16 cellular contexts compared by ENCODE assay signal in genomic region chr2:152683400-152683799, GRCh38. TPM values are rescaled to one million over a fixed set of nuclear protein-coding genes. Genes with fewer than 3 reads are reported as not detected.
DNase-seq lines count a peak whose midpoint lies in the region; ATAC-seq, FAIRE-seq and TF ChIP-seq lines count a peak whose summit lies in the region.
"Had no signal": no experiment of that assay in that cellular context is flagged by ENCODE, and none has a peak within 500 bp of the region (broad histone marks: within the 10 kb centered on the region; RNA-seq: fewer than 3 reads in every experiment).

No MANE protein-coding gene starts in this region.

- in situ Hi-C loops in HepG2 (cut with HindIII; ENCODE audit: extremely low pct_ligation_motif_present, low pct_unique_long_range_greater_than_20kb), result no loop called here

- H3K4me3 Mint-ChIP-seq in T-helper 2 cell treated with Interferon-gamma antibody and Interleukin-4, amounts not matched to agents 5 μg/mL and 100 μg/mL, for 36 hours, result no peak overlapping the region
- H3K4me3 Mint-ChIP-seq in effector memory CD8-positive, alpha-beta T cell, result no peak overlapping the region
- H3K4me3 Mint-ChIP-seq: CD4-positive, CD25-positive, alpha-beta regulatory T cell; HFFc6 had no signal

- H3K36me3 Mint-ChIP-seq in T-helper 2 cell treated with Interferon-gamma antibody and Interleukin-4, amounts not matched to agents 5 μg/mL and 100 μg/mL, for 36 hours (ENCODE audit: low read depth), result peaks cover 38% of the 10 kb centered on the region
- peaks cover 55% of the 10 kb centered on the region for H3K36me3 Mint-ChIP-seq in effector memory CD8-positive, alpha-beta T cell (ENCODE audit: insufficient read depth)

- no peak for DNase-seq in T-helper 2 cell treated with Interferon-gamma antibody and Interleukin-4, amounts not matched to agents 5 μg/mL and 100 μg/mL, for 36 hours (ENCODE audit: low spot score)
- DNase-seq in T-helper 2 cell (no peak), HepG2 (ENCODE audit: low spot score) (no peak), right lobe of liver (no peak), islet precursor cell (no peak)
- no peak for DNase-seq in effector memory CD8-positive, alpha-beta T cell
- no peak for DNase-seq in activated CD8-positive, alpha-beta memory T cell treated with anti-CD3 and anti-CD28 coated beads, Interleukin-2, amount 50 U/mL, for 4 hours
- DNase-seq: CD4-positive, CD25-positive, alpha-beta regulatory T cell; DMS 273 treated with DMSO at 0.1 percent for 48 hours; GOT3; HCEC 1CT; HFFc6; KBM-7 had no signal

- H2AFZ ChIP-seq in HepG2 (ENCODE audit: low read length), result no peak overlapping the region

- H3K4me1 Mint-ChIP-seq in T-helper 2 cell treated with Interferon-gamma antibody and Interleukin-4, amounts not matched to agents 5 μg/mL and 100 μg/mL, for 36 hours (ENCODE audit: low read depth), result peaks cover 26% of the 10 kb centered on the region
- peaks cover 17 to 41% of the 10 kb centered on the region in 2 donors for H3K4me1 Mint-ChIP-seq in effector memory CD8-positive, alpha-beta T cell (ENCODE audit: low read depth in 2 of 2)

- H3K36me3 ChIP-seq in HepG2 (replicated peaks in 1 of 2; ENCODE audit: control insufficient read depth in 1 of 2, insufficient read depth in 2 of 2, low read length in 2 of 2) (peaks cover 9 to 84% of the 10 kb centered on the region in 2 experiments), right lobe of liver (peaks cover 5 to 27% (median 16%) of the 10 kb centered on the region in 4 donors)

- H3K27ac Mint-ChIP-seq in T-helper 2 cell treated with Interferon-gamma antibody and Interleukin-4, amounts not matched to agents 5 μg/mL and 100 μg/mL, for 36 hours, result peak overlapping the region; percentile 4
- peak overlapping the region; percentile 1 to 61 for H3K27ac Mint-ChIP-seq in effector memory CD8-positive, alpha-beta T cell
- H3K27ac Mint-ChIP-seq: HFFc6 had no signal

- peaks cover 6% of the 10 kb centered on the region; the same call in 1 of the 2 replicates for H4K20me1 ChIP-seq in HepG2 (ENCODE audit: insufficient read depth, low read length)

- ATAC-seq in HepG2 (no peak), right lobe of liver (no peak)
- no peak for ATAC-seq in effector memory CD8-positive, alpha-beta T cell (replicated peaks)

- TF ChIP-seq RAD21 in HepG2 (CRISPR knock-in tag; IDR thresholded peaks at IDR 0.05), result no peak

- TF ChIP-seq POLR2A in HepG2 (IDR thresholded peaks at IDR 0.05; ENCODE audit: insufficient read depth in 1 of 2, low read depth in 2 of 2, low read length in 2 of 2) (no peak), right lobe of liver (IDR thresholded peaks at IDR 0.05) (no peak)

- no peak for FAIRE-seq in HepG2 (lab: Jason Lieb, UNC)
- FAIRE-seq: GM18507 had no signal

- CTCF ChIA-PET in HepG2 (lab: Yijun Ruan, JAX; ENCODE audit: low intra/inter-chr PET ratio, low total read pairs), result no interaction called here

- no peak overlapping the region for H3K9ac ChIP-seq in HepG2 (ENCODE audit: insufficient read depth, low read depth, low read length)

- H3K27ac ChIP-seq in HepG2 (ENCODE audit: extremely low read length, insufficient read depth, low read length) (no peak overlapping the region), right lobe of liver (no peak overlapping the region)
- H3K27ac ChIP-seq: 22Rv1, HL-60 had no signal

- H3K79me2 ChIP-seq in HepG2 (ENCODE audit: insufficient read depth, low read length), result peaks cover 41% of the 10 kb centered on the region

- H3K27me3 ChIP-seq in HepG2 (ENCODE audit: control insufficient read depth in 1 of 2, insufficient read depth in 2 of 2, low read length in 2 of 2), result no peaks in the 10 kb centered on the region
- no peaks in the 10 kb centered on the region for H3K27me3 ChIP-seq in right lobe of liver

- intact Hi-C loops in HepG2 (cut with micrococcal nuclease; ENCODE audit: unreplicated experiment) (no loop called here), right lobe of liver (cut with DNase I) (no loop called here)

- H3K4me3 ChIP-seq in HepG2 (replicated peaks in 1 of 3; ENCODE audit: insufficient read depth in 1 of 3, low read depth in 2 of 3, low read length in 3 of 3) (no peak overlapping the region), right lobe of liver (no peak overlapping the region)

- H3K27me3 Mint-ChIP-seq in T-helper 2 cell treated with Interferon-gamma antibody and Interleukin-4, amounts not matched to agents 5 μg/mL and 100 μg/mL, for 36 hours (ENCODE audit: low read depth), result no peaks in the 10 kb centered on the region
- H3K27me3 Mint-ChIP-seq in effector memory CD8-positive, alpha-beta T cell, result no peaks in the 10 kb centered on the region
- H3K27me3 Mint-ChIP-seq: CD4-positive, CD25-positive, alpha-beta regulatory T cell had no signal

- TF ChIP-seq EP300 in HepG2 (IDR thresholded peaks at IDR 0.05; ENCODE audit: low read depth in 2 of 2, low read length in 2 of 2), result no peak
- TF ChIP-seq EP300 in HepG2 (CRISPR knock-in tag; IDR thresholded peaks at IDR 0.05; ENCODE audit: borderline replicate concordance), result no peak

- BruUV-seq in HepG2 (replicated peaks; lab: Mats Ljungman, UMichigan), result no TSS peak

- no peak overlapping the region for H3K4me2 ChIP-seq in HepG2 (ENCODE audit: low read depth, low read length)

- no peak for TF ChIP-seq CTCF in HepG2 (CRISPR knock-in tag; IDR thresholded peaks at IDR 0.05)
- TF ChIP-seq CTCF in right lobe of liver (IDR thresholded peaks at IDR 0.05), result no peak

- POLR2A ChIA-PET in HepG2 (lab: Yijun Ruan, JAX), result no interaction called here

- no peaks in the 10 kb centered on the region for H3K9me3 Mint-ChIP-seq in T-helper 2 cell treated with Interferon-gamma antibody and Interleukin-4, amounts not matched to agents 5 μg/mL and 100 μg/mL, for 36 hours
- no peaks in the 10 kb centered on the region for H3K9me3 Mint-ChIP-seq in effector memory CD8-positive, alpha-beta T cell
- H3K9me3 Mint-ChIP-seq: CD4-positive, CD25-positive, alpha-beta regulatory T cell; HFFc6 had no signal

- no peaks in the 10 kb centered on the region for H3K9me3 ChIP-seq in HepG2 (ENCODE audit: low read length)
- no peaks in the 10 kb centered on the region for H3K9me3 ChIP-seq in right lobe of liver

- H3K4me1 ChIP-seq in HepG2 (ENCODE audit: insufficient read depth, low read length) (no peaks in the 10 kb centered on the region), right lobe of liver (no peaks in the 10 kb centered on the region)

TF ChIP-seq in HepG2, 621 proteins besides CTCF, POLR2A, EP300 and RAD21 (continues in another document):
- TF ChIP-seq SUZ12 (IDR thresholded peaks at IDR 0.05; ENCODE audit: low read depth, low read length) (no peak), GPN1 (CRISPR knock-in tag; IDR thresholded peaks at IDR 0.05; ENCODE audit: borderline replicate concordance) (no peak)

RNA-seq across cellular contexts. Expression of gene PRPF40A, which starts 33.9 kb away (rescaled TPM):
- total RNA-seq in HepG2 (2016; rRNA removed; fragmentation: Illumina TruSeq; extraction: Trizol) (207 and 298 TPM in 2 replicates), right lobe of liver (10 to 100 TPM; 25.1 to 54.3 (median 40.2) TPM)
- total RNA-seq in HepG2 (2016; cell fraction: cytosol; rRNA removed; fragmentation: Illumina TruSeq; extraction: Trizol; ENCODE audit: low read depth), result 13.8 and 17.8 TPM in 2 replicates
- 197 and 307 TPM in 2 replicates for total RNA-seq in HepG2 (2016; cell fraction: insoluble cytoplasmic fraction; rRNA removed; fragmentation: Illumina TruSeq; extraction: Trizol)
- 36.4 and 50.5 TPM in 2 replicates for total RNA-seq in HepG2 (2016; cell fraction: membrane; rRNA removed; fragmentation: Illumina TruSeq; extraction: Trizol)
- total RNA-seq in HepG2 (2016; cell fraction: nucleus; rRNA removed; fragmentation: Illumina TruSeq; extraction: Trizol), result 210 and 217 TPM in 2 replicates
- polyA plus RNA-seq in HepG2 (2011; rRNA removed), result 136 and 146 TPM in 2 replicates
- polyA plus RNA-seq in HepG2 (2011; cell fraction: cytosol; rRNA removed), result 60.8 and 75.9 TPM in 2 replicates
- 306 and 320 TPM in 2 replicates for polyA plus RNA-seq in HepG2 (2011; cell fraction: nucleus; rRNA removed)
- 82.3 and 89.5 TPM in 2 replicates for polyA plus RNA-seq in HepG2 (2012)
- polyA plus RNA-seq in HepG2 (2016; cell fraction: cytosol; fragmentation: Illumina TruSeq; extraction: Trizol; ENCODE audit: low read depth), result 7.4 and 10.2 TPM in 2 replicates
- polyA plus RNA-seq in HepG2 (2016; cell fraction: insoluble cytoplasmic fraction; fragmentation: Illumina TruSeq; extraction: Trizol; ENCODE audit: low read depth), result 178 and 180 TPM in 2 replicates
- polyA plus RNA-seq in HepG2 (2016; cell fraction: membrane; fragmentation: Illumina TruSeq; extraction: Trizol; ENCODE audit: low read depth), result 9.4 and 18.3 TPM in 2 replicates
- 166 and 184 TPM in 2 replicates for polyA plus RNA-seq in HepG2 (2016; cell fraction: nucleus; fragmentation: Illumina TruSeq; extraction: Trizol; ENCODE audit: insufficient read depth, low read depth)
- 446 and 636 TPM in 2 replicates for polyA minus RNA-seq in HepG2 (2011; rRNA and poly(A)+ RNA removed; ENCODE audit: low replicate concordance)
- 103 and 105 TPM in 2 replicates for polyA minus RNA-seq in HepG2 (2011; cell fraction: cytosol; rRNA and poly(A)+ RNA removed)
- polyA minus RNA-seq in HepG2 (2011; cell fraction: nucleus; rRNA and poly(A)+ RNA removed), result 421 and 455 TPM in 2 replicates

RNA-seq across cellular contexts. Expression of gene ARL6IP6, which starts 35.0 kb away (rescaled TPM):
- total RNA-seq in HepG2 (2016; rRNA removed; fragmentation: Illumina TruSeq; extraction: Trizol) (37.0 and 45.0 TPM in 2 replicates), right lobe of liver (1 to 10 TPM; 2.6 to 5.4 (median 3.7) TPM)
- 10.2 and 14.5 TPM in 2 replicates for total RNA-seq in HepG2 (2016; cell fraction: cytosol; rRNA removed; fragmentation: Illumina TruSeq; extraction: Trizol; ENCODE audit: low read depth)
- total RNA-seq in HepG2 (2016; cell fraction: insoluble cytoplasmic fraction; rRNA removed; fragmentation: Illumina TruSeq; extraction: Trizol), result 39.8 and 51.4 TPM in 2 replicates
- total RNA-seq in HepG2 (2016; cell fraction: membrane; rRNA removed; fragmentation: Illumina TruSeq; extraction: Trizol), result 26.9 and 28.4 TPM in 2 replicates
- total RNA-seq in HepG2 (2016; cell fraction: nucleus; rRNA removed; fragmentation: Illumina TruSeq; extraction: Trizol), result 35.9 and 36.0 TPM in 2 replicates
- 44.8 and 65.9 TPM in 2 replicates for polyA plus RNA-seq in HepG2 (2011; rRNA removed)
- polyA plus RNA-seq in HepG2 (2011; cell fraction: cytosol; rRNA removed), result 37.3 and 60.4 TPM in 2 replicates
- 55.7 and 74.9 TPM in 2 replicates for polyA plus RNA-seq in HepG2 (2011; cell fraction: nucleus; rRNA removed)
- 33.9 and 42.3 TPM in 2 replicates for polyA plus RNA-seq in HepG2 (2012)
- 12.5 and 14.3 TPM in 2 replicates for polyA plus RNA-seq in HepG2 (2016; cell fraction: cytosol; fragmentation: Illumina TruSeq; extraction: Trizol; ENCODE audit: low read depth)
- polyA plus RNA-seq in HepG2 (2016; cell fraction: insoluble cytoplasmic fraction; fragmentation: Illumina TruSeq; extraction: Trizol; ENCODE audit: low read depth), result 38.5 and 44.9 TPM in 2 replicates
- 20.8 and 22.0 TPM in 2 replicates for polyA plus RNA-seq in HepG2 (2016; cell fraction: membrane; fragmentation: Illumina TruSeq; extraction: Trizol; ENCODE audit: low read depth)
- 79.3 and 79.5 TPM in 2 replicates for polyA plus RNA-seq in HepG2 (2016; cell fraction: nucleus; fragmentation: Illumina TruSeq; extraction: Trizol; ENCODE audit: insufficient read depth, low read depth)
- polyA minus RNA-seq in HepG2 (2011; rRNA and poly(A)+ RNA removed; ENCODE audit: low replicate concordance), result 6.6 and 17.3 TPM in 2 replicates
- 26.2 and 26.8 TPM in 2 replicates for polyA minus RNA-seq in HepG2 (2011; cell fraction: cytosol; rRNA and poly(A)+ RNA removed)
- 39.1 and 39.4 TPM in 2 replicates for polyA minus RNA-seq in HepG2 (2011; cell fraction: nucleus; rRNA and poly(A)+ RNA removed)
